Comparison of ENCODE assay signal across 1 cellular context in genomic region chr14:49505026-49505766, GRCh38.
TF ChIP-seq lines count a peak whose summit lies in the region.

No MANE protein-coding gene starts in this region.

TF ChIP-seq in HCT116, 20 proteins besides CTCF, POLR2A, EP300 and RAD21 (continued from another document):
- TF ChIP-seq REST (IDR thresholded peaks at IDR 0.05; ENCODE audit: low read depth): no peak
- TF ChIP-seq ELF1 (IDR thresholded peaks at IDR 0.05; ENCODE audit: borderline replicate concordance, low read depth): no peak
TF ChIP-seq in HCT116: peak in this region for 0.
